8 cellular contexts compared by ENCODE assay signal in genomic region chr10:3902054-3902808, GRCh38.
DNase-seq lines count a peak whose midpoint lies in the region; ATAC-seq and TF ChIP-seq lines count a peak whose summit lies in the region.

No MANE protein-coding gene starts in this region.

- peak; percentile 57 for DNase-seq in activated CD8-positive, alpha-beta memory T cell treated with anti-CD3 and anti-CD28 coated beads, Interleukin-2, amount 10 ng/mL, durations not matched to agents 7 days and 5 days
- no peak for DNase-seq in activated CD8-positive, alpha-beta memory T cell treated with anti-CD3 and anti-CD28 coated beads, Interleukin-2, amount 50 U/mL, for 48 hours
- DNase-seq in T-helper 9 cell (peak; percentile 40), cardiac muscle cell (ENCODE audit: low read depth in 1 of 2, low spot score in 1 of 2) (peak; percentile 19 to 33), suprapubic skin (ENCODE audit: low spot score in 2 of 2) (no peak), DMS 273 treated with DMSO at 0.1 percent for 48 hours (lab: John Stamatoyannopoulos, UW) (no peak), amygdala (lab: John Stamatoyannopoulos, UW) (no peak)

- no peaks in the 10 kb centered on the region for H3K36me3 ChIP-seq in cardiac muscle cell
- no peaks in the 10 kb centered on the region for H3K36me3 ChIP-seq in suprapubic skin

- TF ChIP-seq EP300 in suprapubic skin (IDR thresholded peaks at IDR 0.05) = no peak

- 65% methylated on average over 8 of the region's 8 CpGs for WGBS in suprapubic skin

- no peak overlapping the region for H3K27ac ChIP-seq in cardiac muscle cell
- H3K27ac ChIP-seq in suprapubic skin = peak overlapping the region; percentile 48

- ATAC-seq in activated CD8-positive, alpha-beta memory T cell treated with anti-CD3 and anti-CD28 coated beads, Interleukin-2, amount 10 ng/mL, durations not matched to agents 7 days and 5 days = peak; percentile 68
- peak; percentile 94 for ATAC-seq in HG02981 (IDR thresholded peaks at IDR 0.05; ENCODE audit: unreplicated experiment)

- H3K4me1 ChIP-seq in cardiac muscle cell (ENCODE audit: low read depth) = peaks cover 8% of the 10 kb centered on the region
- H3K4me1 ChIP-seq in suprapubic skin = peaks cover 19% of the 10 kb centered on the region

- no peak for TF ChIP-seq POLR2A in suprapubic skin (IDR thresholded peaks at IDR 0.05)

- peaks cover 21% of the 10 kb centered on the region for H3K4me1 Mint-ChIP-seq in activated CD8-positive, alpha-beta memory T cell treated with anti-CD3 and anti-CD28 coated beads, Interleukin-2, amount 10 ng/mL, durations not matched to agents 7 days and 5 days

- H3K4me3 ChIP-seq in cardiac muscle cell (no peak overlapping the region), suprapubic skin (no peak overlapping the region)

- H3K27me3 ChIP-seq in cardiac muscle cell (no peaks in the 10 kb centered on the region), suprapubic skin (no peaks in the 10 kb centered on the region)

- CTCF ChIA-PET in activated CD8-positive, alpha-beta memory T cell treated with anti-CD3 and anti-CD28 coated beads, Interleukin-2, amount 10 ng/mL, durations not matched to agents 7 days and 5 days (lab: Charles Lee) = interaction anchor here (1.2 to 1.3 kb wide), 2 partner anchors 29 to 74 kb away, joined by 3 read pairs; no protein-coding TSS in a partner anchor

- H3K9me3 ChIP-seq in cardiac muscle cell (ENCODE audit: low read depth) (no peaks in the 10 kb centered on the region), suprapubic skin (no peaks in the 10 kb centered on the region)

- H3K27me3 Mint-ChIP-seq in activated CD8-positive, alpha-beta memory T cell treated with anti-CD3 and anti-CD28 coated beads, Interleukin-2, amount 10 ng/mL, durations not matched to agents 7 days and 5 days = no peaks in the 10 kb centered on the region

- no peaks in the 10 kb centered on the region for H3K9me3 Mint-ChIP-seq in activated CD8-positive, alpha-beta memory T cell treated with anti-CD3 and anti-CD28 coated beads, Interleukin-2, amount 10 ng/mL, durations not matched to agents 7 days and 5 days (ENCODE audit: low read depth)

- H3K36me3 Mint-ChIP-seq in activated CD8-positive, alpha-beta memory T cell treated with anti-CD3 and anti-CD28 coated beads, Interleukin-2, amount 10 ng/mL, durations not matched to agents 7 days and 5 days = peaks cover 8% of the 10 kb centered on the region

- peak overlapping the region; percentile 86 for H3K27ac Mint-ChIP-seq in activated CD8-positive, alpha-beta memory T cell treated with anti-CD3 and anti-CD28 coated beads, Interleukin-2, amount 10 ng/mL, durations not matched to agents 7 days and 5 days

- TF ChIP-seq CTCF in cardiac muscle cell (IDR thresholded peaks at IDR 0.05; ENCODE audit: low read depth, low read length) (no peak), suprapubic skin (IDR thresholded peaks at IDR 0.05) (no peak)

- peak overlapping the region; percentile 11 for H3K4me3 Mint-ChIP-seq in activated CD8-positive, alpha-beta memory T cell treated with anti-CD3 and anti-CD28 coated beads, Interleukin-2, amount 10 ng/mL, durations not matched to agents 7 days and 5 days

Comparison
In these comparisons a context has a peak if more than half of its experiments do, and no peak if none do; other contexts are left out.
1. DNase-seq: peak in activated CD8-positive, alpha-beta memory T cell treated with anti-CD3 and anti-CD28 coated beads, Interleukin-2, amount 10 ng/mL, durations not matched to agents 7 days and 5 days (single experiment), T-helper 9 cell (single experiment) and cardiac muscle cell (2 of 2); none in activated CD8-positive, alpha-beta memory T cell treated with anti-CD3 and anti-CD28 coated beads, Interleukin-2, amount 50 U/mL, for 48 hours (single experiment), suprapubic skin (0 of 2), DMS 273 treated with DMSO at 0.1 percent for 48 hours (single experiment) and amygdala (0 of 56).